In genomic region chr4:30721353-30722091, GRCh38 we compare ENCODE assay signal across 10 cellular contexts. TPM values are rescaled to one million over a fixed set of nuclear protein-coding genes. Genes with fewer than 3 reads are reported as not detected.
DNase-seq lines count a peak whose midpoint lies in the region; ATAC-seq and TF ChIP-seq lines count a peak whose summit lies in the region.
"Had no signal": no experiment of that assay in that cellular context is flagged by ENCODE, and none has a peak within 500 bp of the region (broad histone marks: within the 10 kb centered on the region; RNA-seq: fewer than 3 reads in every experiment).

No MANE protein-coding gene starts in this region.

- WGBS in heart right ventricle, 2 donors = 1% methylated on average over 84 to 86 of the region's 86 CpGs

- no peak for ATAC-seq in activated CD8-positive, alpha-beta T cell treated with anti-CD3 and anti-CD28 coated beads, Interleukin-2, amount 10 ng/mL, durations not matched to agents 7 days and 5 days
- peak in 4 of 8 donors; percentile 1 to 42 (median 16) for ATAC-seq in heart right ventricle
- no peak for ATAC-seq in GM18867 (IDR thresholded peaks at IDR 0.05; ENCODE audit: unreplicated experiment)
- ATAC-seq in HG03108 (IDR thresholded peaks at IDR 0.05; ENCODE audit: unreplicated experiment) = no peak

- POLR2A ChIA-PET in activated CD8-positive, alpha-beta T cell treated with anti-CD3 and anti-CD28 coated beads, Interleukin-2, amount 10 ng/mL, durations not matched to agents 7 days and 5 days (lab: Charles Lee) = no interaction called here

- no peak overlapping the region for H3K27ac Mint-ChIP-seq in activated CD8-positive, alpha-beta T cell treated with anti-CD3 and anti-CD28 coated beads, Interleukin-2, amount 10 ng/mL, durations not matched to agents 7 days and 5 days
- H3K27ac Mint-ChIP-seq in progenitor cell of endocrine pancreas = no peak overlapping the region

- H3K4me3 ChIP-seq in heart right ventricle = peak overlapping the region; percentile 30 to 79 (median 58)

- H3K36me3 ChIP-seq in heart right ventricle = no peaks in the 10 kb centered on the region

- H3K4me3 Mint-ChIP-seq in activated CD8-positive, alpha-beta T cell treated with anti-CD3 and anti-CD28 coated beads, Interleukin-2, amount 10 ng/mL, durations not matched to agents 7 days and 5 days = peak overlapping the region; percentile 34
- peak overlapping the region; percentile 76 for H3K4me3 Mint-ChIP-seq in progenitor cell of endocrine pancreas (ENCODE audit: low read depth)

- no peaks in the 10 kb centered on the region for H3K9me3 ChIP-seq in heart right ventricle

- DNase-seq in NCI-H82 (lab: John Stamatoyannopoulos, UW) (peak; percentile 30), NCI-H82 treated with DMSO at 0.1 percent for 48 hours (lab: John Stamatoyannopoulos, UW; ENCODE audit: unreplicated experiment) (no peak), heart right ventricle (peak; percentile 7 to 46), progenitor cell of endocrine pancreas (ENCODE audit: low spot score, unreplicated experiment) (peak; percentile 61)
- DNase-seq in activated CD8-positive, alpha-beta T cell treated with anti-CD3 and anti-CD28 coated beads, Interleukin-2, amount 10 ng/mL, durations not matched to agents 7 days and 5 days = no peak
- DNase-seq in stimulated activated CD4-positive, alpha-beta T cell treated with anti-CD3 and anti-CD28 coated beads, Interleukin-4, amount 100 ng/mL, for 4 hours = no peak
- DNase-seq: DND-41 had no signal

- H3K4me1 ChIP-seq in heart right ventricle = peaks cover 0 to 42% (median 26%) of the 10 kb centered on the region in 9 donors

- intact Hi-C loops in heart right ventricle (cut with DNase I) = loop anchor here in 2 of 10 donors (5.0 to 10.0 kb wide), 2 partner anchors 301 to 303 kb away; no protein-coding TSS in a partner anchor

- peaks cover 51% of the 10 kb centered on the region for H3K27me3 Mint-ChIP-seq in activated CD8-positive, alpha-beta T cell treated with anti-CD3 and anti-CD28 coated beads, Interleukin-2, amount 10 ng/mL, durations not matched to agents 7 days and 5 days (ENCODE audit: low read depth)
- peaks cover 46% of the 10 kb centered on the region for H3K27me3 Mint-ChIP-seq in progenitor cell of endocrine pancreas

- CTCF ChIA-PET in activated CD8-positive, alpha-beta T cell treated with anti-CD3 and anti-CD28 coated beads, Interleukin-2, amount 10 ng/mL, durations not matched to agents 7 days and 5 days (lab: Charles Lee) = interaction anchor here (0.5 kb wide), 1 partner anchor 1945 kb away, joined by 3 read pairs; no protein-coding TSS in a partner anchor

- H3K4me1 Mint-ChIP-seq in activated CD8-positive, alpha-beta T cell treated with anti-CD3 and anti-CD28 coated beads, Interleukin-2, amount 10 ng/mL, durations not matched to agents 7 days and 5 days (ENCODE audit: low read depth) = peaks cover 29% of the 10 kb centered on the region
- peaks cover 21% of the 10 kb centered on the region for H3K4me1 Mint-ChIP-seq in progenitor cell of endocrine pancreas (ENCODE audit: low read depth)

- TF ChIP-seq CTCF in heart right ventricle (IDR thresholded peaks at IDR 0.05) (peak in 6 of 9 donors; percentile 11 to 52 (median 44)), progenitor cell of endocrine pancreas (IDR thresholded peaks at IDR 0.05; ENCODE audit: unreplicated experiment) (peak; percentile 68)

- peaks cover 15% of the 10 kb centered on the region for H3K36me3 Mint-ChIP-seq in activated CD8-positive, alpha-beta T cell treated with anti-CD3 and anti-CD28 coated beads, Interleukin-2, amount 10 ng/mL, durations not matched to agents 7 days and 5 days (ENCODE audit: low read depth)
- H3K36me3 Mint-ChIP-seq in progenitor cell of endocrine pancreas (ENCODE audit: insufficient read depth) = no peaks in the 10 kb centered on the region

- H3K27me3 ChIP-seq in heart right ventricle = peaks cover 0 to 75% (median 63%) of the 10 kb centered on the region in 7 donors

- H3K27ac ChIP-seq in heart right ventricle = peak overlapping the region in 8 of 10 donors; percentile 14 to 87 (median 76)

- no peaks in the 10 kb centered on the region for H3K9me3 Mint-ChIP-seq in activated CD8-positive, alpha-beta T cell treated with anti-CD3 and anti-CD28 coated beads, Interleukin-2, amount 10 ng/mL, durations not matched to agents 7 days and 5 days (ENCODE audit: insufficient read depth)
- H3K9me3 Mint-ChIP-seq in progenitor cell of endocrine pancreas (ENCODE audit: low read depth) = no peaks in the 10 kb centered on the region

RNA-seq across cellular contexts. Expression of gene PCDH7, which starts 1.4 kb away (rescaled TPM):
- total RNA-seq in activated CD8-positive, alpha-beta T cell treated with anti-CD3 and anti-CD28 coated beads, Interleukin-2, amount 10 ng/mL, durations not matched to agents 7 days and 5 days = not detected
- total RNA-seq in heart right ventricle = 100 to 1,000 TPM in 4 of 10 donors, 10 to 100 TPM in 6; 13.4 to 164 (median 78.6) TPM
- 10 to 100 TPM in 1 of 2 donors, 1 to 10 TPM in 1; 9.4 to 12.2 TPM for polyA plus RNA-seq in heart right ventricle
- 9.9 and 17.2 TPM in 2 replicates for total RNA-seq in progenitor cell of endocrine pancreas
- total RNA-seq: T-helper 2 cell treated with Interferon-gamma antibody and Interleukin-4, amounts not matched to agents 100 ng/mL and 5 ng/mL, for 36 hours had no signal

Comparison
In these comparisons a context has a peak if more than half of its experiments do, and no peak if none do; other contexts are left out.
1. DNase-seq: peak in NCI-H82 (single experiment), heart right ventricle (2 of 2) and progenitor cell of endocrine pancreas (single experiment); none in NCI-H82 treated with DMSO at 0.1 percent for 48 hours (single experiment), activated CD8-positive, alpha-beta T cell treated with anti-CD3 and anti-CD28 coated beads, Interleukin-2, amount 10 ng/mL, durations not matched to agents 7 days and 5 days (single experiment) and stimulated activated CD4-positive, alpha-beta T cell treated with anti-CD3 and anti-CD28 coated beads, Interleukin-4, amount 100 ng/mL, for 4 hours (0 of 2).
2. RNA of gene PCDH7, which starts 1.4 kb away (total RNA-seq): 13.4 to 164 TPM in heart right ventricle and 9.9 to 17.2 TPM in progenitor cell of endocrine pancreas; not detected in activated CD8-positive, alpha-beta T cell treated with anti-CD3 and anti-CD28 coated beads, Interleukin-2, amount 10 ng/mL, durations not matched to agents 7 days and 5 days; every median in the first group is over 10 times any median in the second.